32 cellular contexts compared by ENCODE assay signal in the genomic region with DNA sequence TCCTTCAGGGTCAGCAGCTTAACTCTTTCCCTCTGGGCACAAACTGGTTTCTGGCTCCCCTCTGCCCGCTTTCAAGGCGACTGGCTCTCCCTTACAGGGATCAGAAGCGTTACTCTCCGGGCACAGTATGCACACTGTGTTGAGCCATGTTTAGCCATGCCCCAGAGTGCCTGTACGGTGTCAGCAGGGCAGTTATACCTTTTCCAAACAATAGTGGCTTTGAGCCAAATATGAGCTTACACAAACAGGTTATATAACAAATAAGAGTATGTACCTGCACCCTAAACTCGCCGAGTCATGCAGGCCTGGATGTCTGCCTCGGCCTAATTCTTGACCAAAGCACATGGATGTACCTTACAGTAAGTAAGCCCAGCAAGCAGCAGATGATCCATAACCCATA.
"Had no signal": no experiment of that assay in that cellular context is flagged by ENCODE, and none has a peak within 500 bp of the region (broad histone marks: within the 10 kb centered on the region; RNA-seq: fewer than 3 reads in every experiment).

No MANE protein-coding gene starts in this region.

- H3K4me1 ChIP-seq: ascending aorta, gastroesophageal sphincter had no signal

- H3K36me3 ChIP-seq: ascending aorta, gastroesophageal sphincter had no signal

- H3K9me3 ChIP-seq: ascending aorta, gastroesophageal sphincter had no signal

- H3K27me3 ChIP-seq: ascending aorta, dorsolateral prefrontal cortex, gastroesophageal sphincter had no signal

- ATAC-seq: activated CD4-positive, alpha-beta T cell treated with anti-CD3 and anti-CD28 coated beads for 36 hours; activated CD8-positive, alpha-beta memory T cell treated with anti-CD3 and anti-CD28 coated beads, Interleukin-2, amount 10 ng/mL, durations not matched to agents 7 days and 5 days; activated CD8-positive, alpha-beta T cell treated with anti-CD3 and anti-CD28 coated beads, Interleukin-2, amount 10 ng/mL, durations not matched to agents 7 days and 5 days; activated naive CD4-positive, alpha-beta T cell treated with anti-CD3 and anti-CD28 coated beads, Interleukin-2, amount 50 U/mL, for 72 hours; activated T-cell treated with anti-CD3 and anti-CD28 coated beads, Interleukin-2, amount 50 U/mL, for 72 hours; esophagus mucosa; foreskin keratinocyte; gastroesophageal sphincter; T-helper 17 cell had no signal

- DNase-seq: activated CD4-positive, alpha-beta memory T cell treated with anti-CD3 and anti-CD28 coated beads for 36 hours; activated CD4-positive, alpha-beta T cell treated with anti-CD3 and anti-CD28 coated beads for 36 hours; activated CD4-positive, alpha-beta T cell treated with anti-CD3 and anti-CD28 coated beads, Interleukin-2, amount 10 ng/mL, durations not matched to agents 24 days and 14 days; activated CD4-positive, CD25-positive, alpha-beta regulatory T cell; activated CD4-positive, CD25-positive, alpha-beta regulatory T cell treated with anti-CD3 and anti-CD28 coated beads, Interleukin-2, amount 50 U/mL, for 72 hours; activated CD8-positive, alpha-beta memory T cell treated with anti-CD3 and anti-CD28 coated beads, Interleukin-2, amount 10 ng/mL, durations not matched to agents 7 days and 5 days; activated CD8-positive, alpha-beta memory T cell treated with anti-CD3 and anti-CD28 coated beads, Interleukin-2, amount 50 U/mL, for 4 hours; activated CD8-positive, alpha-beta T cell treated with anti-CD3 and anti-CD28 coated beads, Interleukin-2, amount 10 ng/mL, durations not matched to agents 7 days and 5 days; activated gamma-delta T cell; activated naive CD4-positive, alpha-beta T cell; activated naive CD4-positive, alpha-beta T cell treated with anti-CD3 and anti-CD28 coated beads, Interleukin-2, amount 10 ng/mL, durations not matched to agents 7 days and 5 days; activated naive CD8-positive, alpha-beta T cell treated with anti-CD3 and anti-CD28 coated beads, Interleukin-2, amount 10 ng/mL, durations not matched to agents 7 days and 5 days; activated T-cell treated with anti-CD3 and anti-CD28 coated beads for 4 hours; activated T-cell treated with anti-CD3 and anti-CD28 coated beads, Interleukin-2, amount 50 U/mL, for 24 hours; activated T-cell treated with anti-CD3 and anti-CD28 coated beads, Interleukin-2, amount 50 U/mL, for 72 hours; dorsolateral prefrontal cortex; effector memory CD4-positive, alpha-beta T cell; endodermal cell; foreskin keratinocyte; T-helper 1 cell; T-helper 17 cell; T1000 had no signal

- H3K27me3 Mint-ChIP-seq: activated CD4-positive, alpha-beta memory T cell treated with anti-CD3 and anti-CD28 coated beads for 36 hours; activated CD4-positive, alpha-beta T cell treated with anti-CD3 and anti-CD28 coated beads for 36 hours; activated CD4-positive, alpha-beta T cell treated with anti-CD3 and anti-CD28 coated beads, Interleukin-2, amount 10 ng/mL, durations not matched to agents 24 days and 14 days had no signal

- H3K4me3 Mint-ChIP-seq: activated CD4-positive, alpha-beta memory T cell treated with anti-CD3 and anti-CD28 coated beads for 36 hours; activated CD4-positive, alpha-beta T cell treated with anti-CD3 and anti-CD28 coated beads for 36 hours; activated CD4-positive, alpha-beta T cell treated with anti-CD3 and anti-CD28 coated beads, Interleukin-2, amount 10 ng/mL, durations not matched to agents 24 days and 14 days; activated CD8-positive, alpha-beta memory T cell treated with anti-CD3 and anti-CD28 coated beads, Interleukin-2, amount 10 ng/mL, durations not matched to agents 7 days and 5 days; activated CD8-positive, alpha-beta T cell treated with anti-CD3 and anti-CD28 coated beads, Interleukin-2, amount 10 ng/mL, durations not matched to agents 7 days and 5 days; activated naive CD4-positive, alpha-beta T cell treated with anti-CD3 and anti-CD28 coated beads, Interleukin-2, amount 10 ng/mL, durations not matched to agents 7 days and 5 days; activated naive CD8-positive, alpha-beta T cell treated with anti-CD3 and anti-CD28 coated beads, Interleukin-2, amount 10 ng/mL, durations not matched to agents 7 days and 5 days; activated T-cell treated with anti-CD3 and anti-CD28 coated beads, Interleukin-2, amount 50 U/mL, for 24 hours; activated T-cell treated with anti-CD3 and anti-CD28 coated beads, Interleukin-2, amount 50 U/mL, for 72 hours; brain; central memory CD8-positive, alpha-beta T cell; dendritic cell treated with granulocyte-macrophage colony-stimulating factor and Interleukin-4, amounts not matched to agents 40 ng/mL and 50 ng/mL, for 4 days; endodermal cell; T-helper 17 cell; T-helper 2 cell treated with Interferon-gamma antibody and Interleukin-4, amounts not matched to agents 5 μg/mL and 100 μg/mL, for 36 hours had no signal

- FAIRE-seq: bronchial epithelial cell had no signal

- H3K36me3 Mint-ChIP-seq: activated CD4-positive, alpha-beta memory T cell treated with anti-CD3 and anti-CD28 coated beads for 36 hours; activated CD8-positive, alpha-beta memory T cell treated with anti-CD3 and anti-CD28 coated beads, Interleukin-2, amount 10 ng/mL, durations not matched to agents 7 days and 5 days; activated naive CD4-positive, alpha-beta T cell treated with anti-CD3 and anti-CD28 coated beads, Interleukin-2, amount 10 ng/mL, durations not matched to agents 7 days and 5 days; activated naive CD4-positive, alpha-beta T cell treated with anti-CD3 and anti-CD28 coated beads, Interleukin-2, amount 50 U/mL, for 72 hours; activated naive CD8-positive, alpha-beta T cell treated with anti-CD3 and anti-CD28 coated beads, Interleukin-2, amount 10 ng/mL, durations not matched to agents 7 days and 5 days had no signal

- H3K4me3 ChIP-seq: ascending aorta, coronary artery, dorsolateral prefrontal cortex, gastroesophageal sphincter had no signal

- H3K9me3 Mint-ChIP-seq: activated CD4-positive, alpha-beta memory T cell treated with anti-CD3 and anti-CD28 coated beads for 36 hours; activated CD4-positive, alpha-beta T cell treated with anti-CD3 and anti-CD28 coated beads, Interleukin-2, amount 10 ng/mL, durations not matched to agents 24 days and 14 days; activated naive CD4-positive, alpha-beta T cell treated with anti-CD3 and anti-CD28 coated beads, Interleukin-2, amount 10 ng/mL, durations not matched to agents 7 days and 5 days; activated naive CD4-positive, alpha-beta T cell treated with anti-CD3 and anti-CD28 coated beads, Interleukin-2, amount 50 U/mL, for 72 hours; activated naive CD8-positive, alpha-beta T cell treated with anti-CD3 and anti-CD28 coated beads, Interleukin-2, amount 10 ng/mL, durations not matched to agents 7 days and 5 days; activated T-cell treated with anti-CD3 and anti-CD28 coated beads, Interleukin-2, amount 50 U/mL, for 24 hours; central memory CD8-positive, alpha-beta T cell; dendritic cell treated with granulocyte-macrophage colony-stimulating factor and Interleukin-4, amounts not matched to agents 40 ng/mL and 50 ng/mL, for 4 days; endodermal cell; T-helper 2 cell treated with Interferon-gamma antibody and Interleukin-4, amounts not matched to agents 5 μg/mL and 100 μg/mL, for 36 hours had no signal

- H3K27ac ChIP-seq: ascending aorta, coronary artery, dorsolateral prefrontal cortex, foreskin keratinocyte, gastroesophageal sphincter had no signal

- H3K27ac Mint-ChIP-seq: activated CD4-positive, alpha-beta memory T cell treated with anti-CD3 and anti-CD28 coated beads for 36 hours; activated CD4-positive, alpha-beta T cell treated with anti-CD3 and anti-CD28 coated beads for 36 hours; activated CD4-positive, alpha-beta T cell treated with anti-CD3 and anti-CD28 coated beads, Interleukin-2, amount 10 ng/mL, durations not matched to agents 24 days and 14 days; activated CD8-positive, alpha-beta memory T cell treated with anti-CD3 and anti-CD28 coated beads, Interleukin-2, amount 10 ng/mL, durations not matched to agents 7 days and 5 days; activated CD8-positive, alpha-beta T cell treated with anti-CD3 and anti-CD28 coated beads, Interleukin-2, amount 10 ng/mL, durations not matched to agents 7 days and 5 days; activated naive CD4-positive, alpha-beta T cell treated with anti-CD3 and anti-CD28 coated beads, Interleukin-2, amount 10 ng/mL, durations not matched to agents 7 days and 5 days; activated naive CD4-positive, alpha-beta T cell treated with anti-CD3 and anti-CD28 coated beads, Interleukin-2, amount 50 U/mL, for 72 hours; activated naive CD8-positive, alpha-beta T cell treated with anti-CD3 and anti-CD28 coated beads, Interleukin-2, amount 10 ng/mL, durations not matched to agents 7 days and 5 days; activated T-cell treated with anti-CD3 and anti-CD28 coated beads, Interleukin-2, amount 50 U/mL, for 24 hours; activated T-cell treated with anti-CD3 and anti-CD28 coated beads, Interleukin-2, amount 50 U/mL, for 72 hours; brain; dendritic cell treated with granulocyte-macrophage colony-stimulating factor and Interleukin-4, amounts not matched to agents 40 ng/mL and 50 ng/mL, for 4 days; endodermal cell; T-helper 17 cell; T-helper 2 cell treated with Interferon-gamma antibody and Interleukin-4, amounts not matched to agents 5 μg/mL and 100 μg/mL, for 36 hours had no signal

- H3K4me1 Mint-ChIP-seq: activated CD4-positive, alpha-beta T cell treated with anti-CD3 and anti-CD28 coated beads for 36 hours; activated CD4-positive, alpha-beta T cell treated with anti-CD3 and anti-CD28 coated beads, Interleukin-2, amount 10 ng/mL, durations not matched to agents 24 days and 14 days; activated CD8-positive, alpha-beta memory T cell treated with anti-CD3 and anti-CD28 coated beads, Interleukin-2, amount 10 ng/mL, durations not matched to agents 7 days and 5 days; activated naive CD4-positive, alpha-beta T cell treated with anti-CD3 and anti-CD28 coated beads, Interleukin-2, amount 10 ng/mL, durations not matched to agents 7 days and 5 days; central memory CD8-positive, alpha-beta T cell had no signal
